In genomic region chr5:142473038-142473437, GRCh38 we compare ENCODE assay signal across 1 cellular context.
TF ChIP-seq lines count a peak whose summit lies in the region.

No MANE protein-coding gene starts in this region.

TF ChIP-seq in HCT116, 20 proteins besides CTCF, POLR2A, EP300 and RAD21:
- TF ChIP-seq YY1 (IDR thresholded peaks at IDR 0.05; ENCODE audit: extremely low read depth, insufficient replicate concordance, low read depth, low read length) (no peak), CEBPB (IDR thresholded peaks at IDR 0.05; ENCODE audit: low read depth) (no peak), REST (IDR thresholded peaks at IDR 0.05; ENCODE audit: low read depth) (no peak), CBX3 (IDR thresholded peaks at IDR 0.05; ENCODE audit: low read depth) (no peak), SP1 (IDR thresholded peaks at IDR 0.05; ENCODE audit: low read depth) (no peak), EGR1 (IDR thresholded peaks at IDR 0.05; ENCODE audit: low read depth) (no peak), EZH2 (IDR thresholded peaks at IDR 0.05) (no peak), SRF (IDR thresholded peaks at IDR 0.05; ENCODE audit: low read depth) (no peak), JUND (IDR thresholded peaks at IDR 0.05) (no peak), FOSL1 (IDR thresholded peaks at IDR 0.05; ENCODE audit: low read depth) (no peak), ELF1 (IDR thresholded peaks at IDR 0.05; ENCODE audit: borderline replicate concordance, low read depth) (no peak), ZNF274 (IDR thresholded peaks at IDR 0.05; ENCODE audit: low read depth, low read length) (no peak), ZBTB33 (IDR thresholded peaks at IDR 0.05; ENCODE audit: extremely low read depth, insufficient replicate concordance, low read length) (no peak), MAX (IDR thresholded peaks at IDR 0.05) (no peak), TCF7L2 (IDR thresholded peaks at IDR 0.05; ENCODE audit: borderline replicate concordance, extremely low read depth, insufficient read depth, insufficient read length) (no peak), ZFX (IDR thresholded peaks at IDR 0.05) (no peak), EZH2phosphoT487 (IDR thresholded peaks at IDR 0.05; ENCODE audit: borderline replicate concordance) (no peak)
